In genomic region chr16:86046026-86046713, GRCh38 we compare ENCODE assay signal across 20 cellular contexts.
A peak's percentile ranks its signal among the peaks of the same experiment; 100 is the strongest.
DNase-seq lines count a peak whose midpoint lies in the region; ATAC-seq, FAIRE-seq and TF ChIP-seq lines count a peak whose summit lies in the region.
"Had no signal": no experiment of that assay in that cellular context is flagged by ENCODE, and none has a peak within 500 bp of the region (broad histone marks: within the 10 kb centered on the region; RNA-seq: fewer than 3 reads in every experiment).

No MANE protein-coding gene starts in this region.

- no peak overlapping the region for H3K4me2 ChIP-seq in neural progenitor cell

- H3K27ac Mint-ChIP-seq in activated CD4-positive, alpha-beta T cell treated with anti-CD3 and anti-CD28 coated beads, Interleukin-2, amount 10 ng/mL, durations not matched to agents 24 days and 14 days, result peak overlapping the region; percentile 62
- peak overlapping the region; percentile 91 for H3K27ac Mint-ChIP-seq in neural progenitor cell

- H3K27me3 ChIP-seq in neural progenitor cell, result peaks cover 9% of the 10 kb centered on the region
- H3K27me3 ChIP-seq in transverse colon, result peaks cover 5% of the 10 kb centered on the region

- H4K20me1 ChIP-seq in neural progenitor cell (ENCODE audit: low read depth), result no peaks in the 10 kb centered on the region

- H3F3A ChIP-seq in neural progenitor cell (ENCODE audit: low read depth), result peaks cover 9% of the 10 kb centered on the region

- ATAC-seq in GM18502 (IDR thresholded peaks at IDR 0.05; ENCODE audit: poor library complexity, unreplicated experiment), result no peak
- ATAC-seq in GM18873 (IDR thresholded peaks at IDR 0.05; ENCODE audit: low FRiP score, unreplicated experiment), result no peak
- no peak for ATAC-seq in GM18498 (IDR thresholded peaks at IDR 0.05; ENCODE audit: unreplicated experiment)
- ATAC-seq: Panc1 had no signal

- intact Hi-C loops in activated CD4-positive, alpha-beta T cell treated with anti-CD3 and anti-CD28 coated beads, Interleukin-2, amount 10 ng/mL, durations not matched to agents 24 days and 14 days (cut with micrococcal nuclease), result no loop called here
- intact Hi-C loops in kidney (cut with DNase I), result no loop called here
- intact Hi-C loops in transverse colon (cut with DNase I; ENCODE audit: low total_unique reads), result no loop called here

- WGBS in transverse colon (ENCODE audit: low coverage in 1 of 2), 2 donors, result 75% methylated on average over 9 of the region's 9 CpGs; no CpG with 5 or more reads in 1 of the 2 donors

- no peaks in the 10 kb centered on the region for H3K9me3 ChIP-seq in kidney (ENCODE audit: control insufficient read depth in 1 of 2, low read length in 2 of 2)
- H3K9me3 ChIP-seq in neural progenitor cell (ENCODE audit: low read depth), result no peaks in the 10 kb centered on the region
- no peaks in the 10 kb centered on the region for H3K9me3 ChIP-seq in transverse colon
- H3K9me3 ChIP-seq: SJSA1 had no signal

- no peaks in the 10 kb centered on the region for H3K4me1 ChIP-seq in kidney (ENCODE audit: control insufficient read depth in 1 of 2, insufficient read depth in 1 of 2, low read depth in 1 of 2, low read length in 2 of 2)
- H3K4me1 ChIP-seq in neural progenitor cell, result peaks cover 5% of the 10 kb centered on the region
- peaks cover 0 to under 1% (median under 1%) of the 10 kb centered on the region in 4 donors for H3K4me1 ChIP-seq in transverse colon

- in situ Hi-C loops in transverse colon (cut with MboI; ENCODE audit: low pct_ligation_motif_present in 1 of 4, low pct_unique_long_range_greater_than_20kb in 1 of 4, low sequenced_read_pairs in 3 of 4), result no loop called here

- TF ChIP-seq CTCF in kidney (IDR thresholded peaks at IDR 0.05; ENCODE audit: borderline replicate concordance, extremely low read depth, insufficient read depth) (no peak), neural progenitor cell (IDR thresholded peaks at IDR 0.05) (no peak), transverse colon (IDR thresholded peaks at IDR 0.05) (no peak)

- no peak for TF ChIP-seq EP300 in transverse colon (IDR thresholded peaks at IDR 0.05; ENCODE audit: low read depth)

- H3K9ac ChIP-seq in kidney (ENCODE audit: low read length in 2 of 2), result no peak overlapping the region
- no peak overlapping the region for H3K9ac ChIP-seq in neural progenitor cell

- no peaks in the 10 kb centered on the region for H3K79me2 ChIP-seq in neural progenitor cell (ENCODE audit: low read depth)

- H3K36me3 ChIP-seq in kidney (ENCODE audit: control insufficient read depth in 1 of 2, insufficient read depth in 2 of 2, low read length in 2 of 2), result no peaks in the 10 kb centered on the region
- no peaks in the 10 kb centered on the region for H3K36me3 ChIP-seq in neural progenitor cell
- H3K36me3 ChIP-seq in transverse colon, result no peaks in the 10 kb centered on the region
- H3K36me3 ChIP-seq: SJSA1 had no signal

- H3K4me3 Mint-ChIP-seq in activated CD4-positive, alpha-beta T cell treated with anti-CD3 and anti-CD28 coated beads, Interleukin-2, amount 10 ng/mL, durations not matched to agents 24 days and 14 days, result no peak overlapping the region
- H3K4me3 Mint-ChIP-seq in neural progenitor cell, result no peak overlapping the region

- no peak for FAIRE-seq in kidney (lab: Jason Lieb, UNC)

- H3K9me3 Mint-ChIP-seq in activated CD4-positive, alpha-beta T cell treated with anti-CD3 and anti-CD28 coated beads, Interleukin-2, amount 10 ng/mL, durations not matched to agents 24 days and 14 days, result no peaks in the 10 kb centered on the region
- H3K9me3 Mint-ChIP-seq in neural progenitor cell, result no peaks in the 10 kb centered on the region

- DNase-seq in activated CD4-positive, alpha-beta T cell treated with anti-CD3 and anti-CD28 coated beads, Interleukin-2, amount 10 ng/mL, durations not matched to agents 24 days and 14 days, result no peak
- no peak for DNase-seq in activated CD4-positive, alpha-beta T cell treated with anti-CD3 and anti-CD28 coated beads for 4 hours
- DNase-seq in kidney (peak; percentile 46), neural progenitor cell (ENCODE audit: low spot score) (no peak), transverse colon (peak; percentile 3)
- DNase-seq: ACHN, H7, Kasumi-1, NCI-H1417, NCI-H1694 treated with DMSO at 0.1 percent for 48 hours, NCI-H2081 treated with DMSO at 0.1 percent for 48 hours, NCI-H524 treated with DMSO at 0.1 percent for 48 hours, NCI-H82 had no signal

- H2AFZ ChIP-seq in neural progenitor cell (replicated peaks), result no peak overlapping the region

- H3K4me1 Mint-ChIP-seq in activated CD4-positive, alpha-beta T cell treated with anti-CD3 and anti-CD28 coated beads, Interleukin-2, amount 10 ng/mL, durations not matched to agents 24 days and 14 days, result peaks cover 5% of the 10 kb centered on the region
- H3K4me1 Mint-ChIP-seq in neural progenitor cell, result peaks cover 54% of the 10 kb centered on the region

- H3K36me3 Mint-ChIP-seq in activated CD4-positive, alpha-beta T cell treated with anti-CD3 and anti-CD28 coated beads, Interleukin-2, amount 10 ng/mL, durations not matched to agents 24 days and 14 days (ENCODE audit: low read depth), result no peaks in the 10 kb centered on the region
- no peaks in the 10 kb centered on the region for H3K36me3 Mint-ChIP-seq in neural progenitor cell

- H3K4me3 ChIP-seq in kidney (ENCODE audit: low read length in 2 of 2) (no peak overlapping the region), neural progenitor cell (no peak overlapping the region), transverse colon (no peak overlapping the region)
- H3K4me3 ChIP-seq: SJSA1 had no signal

- no peak for TF ChIP-seq POLR2A in transverse colon (IDR thresholded peaks at IDR 0.05)

- H3K27ac ChIP-seq in kidney (ENCODE audit: low read depth in 2 of 2, low read length in 2 of 2) (no peak overlapping the region), neural progenitor cell (no peak overlapping the region), transverse colon (no peak overlapping the region)
- H3K27ac ChIP-seq: 22Rv1, C4-2B, SJSA1 had no signal

- H3K27me3 Mint-ChIP-seq in activated CD4-positive, alpha-beta T cell treated with anti-CD3 and anti-CD28 coated beads, Interleukin-2, amount 10 ng/mL, durations not matched to agents 24 days and 14 days, result peaks cover 31% of the 10 kb centered on the region
- peaks cover 40% of the 10 kb centered on the region for H3K27me3 Mint-ChIP-seq in neural progenitor cell (ENCODE audit: insufficient read depth, low read depth)

Comparison
In these comparisons a context has a peak if more than half of its experiments do, and no peak if none do; other contexts are left out.
1. DNase-seq: peak in kidney (single experiment) and transverse colon (single experiment); none in activated CD4-positive, alpha-beta T cell treated with anti-CD3 and anti-CD28 coated beads, Interleukin-2, amount 10 ng/mL, durations not matched to agents 24 days and 14 days (single experiment), activated CD4-positive, alpha-beta T cell treated with anti-CD3 and anti-CD28 coated beads for 4 hours (0 of 2) and neural progenitor cell (single experiment).